28 cellular contexts compared by ENCODE assay signal in genomic region chr1:214970016-214970415, GRCh38.
"Had no signal": no experiment of that assay in that cellular context is flagged by ENCODE, and none has a peak within 500 bp of the region (broad histone marks: within the 10 kb centered on the region; RNA-seq: fewer than 3 reads in every experiment).

No MANE protein-coding gene starts in this region.

- H3K9me3 ChIP-seq: esophagus squamous epithelium, transverse colon had no signal

- H3K36me3 Mint-ChIP-seq: activated CD8-positive, alpha-beta memory T cell treated with anti-CD3 and anti-CD28 coated beads, Interleukin-2, amount 10 ng/mL, durations not matched to agents 7 days and 5 days; naive thymus-derived CD8-positive, alpha-beta T cell had no signal

- H3K27me3 Mint-ChIP-seq: activated CD8-positive, alpha-beta memory T cell treated with anti-CD3 and anti-CD28 coated beads, Interleukin-2, amount 10 ng/mL, durations not matched to agents 7 days and 5 days; dendritic cell treated with granulocyte-macrophage colony-stimulating factor and Interleukin-4, amounts not matched to agents 40 ng/mL and 50 ng/mL, for 4 days had no signal

- H2AFZ ChIP-seq: parathyroid adenoma had no signal

- H3K9me3 Mint-ChIP-seq: activated T-cell treated with anti-CD3 and anti-CD28 coated beads, Interleukin-2, amount 50 U/mL, for 72 hours; dendritic cell treated with granulocyte-macrophage colony-stimulating factor and Interleukin-4, amounts not matched to agents 40 ng/mL and 50 ng/mL, for 4 days; naive thymus-derived CD8-positive, alpha-beta T cell; neural crest cell; T-helper 2 cell treated with Interferon-gamma antibody and Interleukin-4, amounts not matched to agents 5 μg/mL and 100 μg/mL, for 36 hours had no signal

- H3K27me3 ChIP-seq: brain microvascular endothelial cell, esophagus squamous epithelium, transverse colon had no signal

- H3K9ac ChIP-seq: parathyroid adenoma had no signal

- H3K79me2 ChIP-seq: parathyroid adenoma had no signal

- H3K4me1 ChIP-seq: esophagus squamous epithelium, parathyroid adenoma, transverse colon had no signal

- H3K36me3 ChIP-seq: brain microvascular endothelial cell, esophagus squamous epithelium, transverse colon had no signal

- H3K4me3 ChIP-seq: esophagus squamous epithelium, transverse colon had no signal

- H3K4me1 Mint-ChIP-seq: activated CD4-positive, alpha-beta T cell treated with anti-CD3 and anti-CD28 coated beads for 36 hours; activated CD8-positive, alpha-beta memory T cell treated with anti-CD3 and anti-CD28 coated beads, Interleukin-2, amount 10 ng/mL, durations not matched to agents 7 days and 5 days; naive thymus-derived CD8-positive, alpha-beta T cell had no signal

- H3K4me3 Mint-ChIP-seq: activated CD4-positive, alpha-beta T cell treated with anti-CD3 and anti-CD28 coated beads for 36 hours; activated CD8-positive, alpha-beta memory T cell treated with anti-CD3 and anti-CD28 coated beads, Interleukin-2, amount 10 ng/mL, durations not matched to agents 7 days and 5 days; activated CD8-positive, alpha-beta T cell treated with anti-CD3 and anti-CD28 coated beads, Interleukin-2, amount 10 ng/mL, durations not matched to agents 7 days and 5 days; activated T-cell treated with anti-CD3 and anti-CD28 coated beads, Interleukin-2, amount 50 U/mL, for 72 hours; dendritic cell treated with granulocyte-macrophage colony-stimulating factor and Interleukin-4, amounts not matched to agents 40 ng/mL and 50 ng/mL, for 4 days; naive thymus-derived CD8-positive, alpha-beta T cell; neural crest cell; T-helper 2 cell treated with Interferon-gamma antibody and Interleukin-4, amounts not matched to agents 5 μg/mL and 100 μg/mL, for 36 hours had no signal

- H3K27ac ChIP-seq: brain microvascular endothelial cell, epithelial cell of prostate, esophagus squamous epithelium, parathyroid adenoma, transverse colon had no signal

- DNase-seq: activated CD4-positive, alpha-beta T cell treated with anti-CD3 and anti-CD28 coated beads for 36 hours; activated CD4-positive, CD25-positive, alpha-beta regulatory T cell; activated CD8-positive, alpha-beta memory T cell treated with anti-CD3 and anti-CD28 coated beads, Interleukin-2, amount 10 ng/mL, durations not matched to agents 7 days and 5 days; activated CD8-positive, alpha-beta T cell treated with anti-CD3 and anti-CD28 coated beads, Interleukin-2, amount 10 ng/mL, durations not matched to agents 7 days and 5 days; activated naive CD4-positive, alpha-beta T cell; activated T-cell treated with anti-CD3 and anti-CD28 coated beads, Interleukin-2, amount 50 U/mL, for 72 hours; aorta; brain microvascular endothelial cell; caudate nucleus; effector CD4-positive, alpha-beta T cell; esophagus squamous epithelium; foreskin melanocyte; glutamatergic neuron; left colon; midbrain; naive thymus-derived CD8-positive, alpha-beta T cell; nucleus accumbens; right cardiac atrium; stimulated activated CD4-positive, alpha-beta T cell treated with anti-CD3 and anti-CD28 coated beads, Interleukin-15, amount 100 ng/mL, for 24 hours; stimulated activated CD4-positive, alpha-beta T cell treated with anti-CD3 and anti-CD28 coated beads, Interleukin-2, amount 100 ng/mL, for 24 hours; stimulated activated naive CD4-positive, alpha-beta T cell treated with Interleukin-2 at 50 U/mL for 16 hours; T-helper 1 cell; transverse colon had no signal

- H3K27ac Mint-ChIP-seq: activated CD4-positive, alpha-beta T cell treated with anti-CD3 and anti-CD28 coated beads for 36 hours; activated CD8-positive, alpha-beta memory T cell treated with anti-CD3 and anti-CD28 coated beads, Interleukin-2, amount 10 ng/mL, durations not matched to agents 7 days and 5 days; activated CD8-positive, alpha-beta T cell treated with anti-CD3 and anti-CD28 coated beads, Interleukin-2, amount 10 ng/mL, durations not matched to agents 7 days and 5 days; activated T-cell treated with anti-CD3 and anti-CD28 coated beads, Interleukin-2, amount 50 U/mL, for 72 hours; dendritic cell treated with granulocyte-macrophage colony-stimulating factor and Interleukin-4, amounts not matched to agents 40 ng/mL and 50 ng/mL, for 4 days; naive thymus-derived CD8-positive, alpha-beta T cell; T-helper 2 cell treated with Interferon-gamma antibody and Interleukin-4, amounts not matched to agents 5 μg/mL and 100 μg/mL, for 36 hours had no signal
